ENCODE assay signal across 13 cellular contexts in the genomic region with DNA sequence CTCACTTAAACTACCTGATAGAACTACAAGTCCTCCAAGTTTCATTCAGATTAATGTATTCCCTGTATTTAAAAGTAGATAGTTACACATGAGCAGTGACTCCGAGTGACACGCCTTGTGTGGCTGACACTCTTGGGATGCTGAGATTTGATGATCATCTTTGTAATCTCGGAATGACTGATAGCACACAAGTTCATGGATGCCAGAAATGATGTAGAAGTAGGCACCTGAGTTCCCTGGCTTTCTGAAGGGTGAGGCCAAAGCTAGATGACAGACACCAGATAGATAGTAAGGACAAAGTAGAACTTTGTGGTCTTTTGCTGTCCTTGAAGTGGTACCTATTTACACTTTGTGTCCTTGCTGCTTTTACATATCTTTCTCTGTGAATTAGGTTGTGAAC.
DNase-seq lines count a peak whose midpoint lies in the region; ATAC-seq and TF ChIP-seq lines count a peak whose summit lies in the region.
"Had no signal": no experiment of that assay in that cellular context is flagged by ENCODE, and none has a peak within 500 bp of the region (broad histone marks: within the 10 kb centered on the region; RNA-seq: fewer than 3 reads in every experiment).

No MANE protein-coding gene starts in this region.

- intact Hi-C loops in activated CD4-positive, alpha-beta memory T cell treated with anti-CD3 and anti-CD28 coated beads for 36 hours (cut with micrococcal nuclease): loop anchor here (2.0 to 10.0 kb wide), 6 partner anchors 26 to 256 kb away; partner anchors contain the start of gene SIPA1L1
- intact Hi-C loops in stomach (cut with DNase I; ENCODE audit: low total_unique reads): no loop called here
- intact Hi-C loops in left cardiac atrium (cut with DNase I): no loop called here
- intact Hi-C loops in esophagus muscularis mucosa (cut with DNase I): no loop called here

- no peak overlapping the region for H3K4me3 Mint-ChIP-seq in activated CD8-positive, alpha-beta memory T cell treated with anti-CD3 and anti-CD28 coated beads, Interleukin-2, amount 10 ng/mL, durations not matched to agents 7 days and 5 days
- H3K4me3 Mint-ChIP-seq in activated CD4-positive, alpha-beta memory T cell treated with anti-CD3 and anti-CD28 coated beads for 36 hours: no peak overlapping the region

- CTCF ChIA-PET in activated CD8-positive, alpha-beta memory T cell treated with anti-CD3 and anti-CD28 coated beads, Interleukin-2, amount 10 ng/mL, durations not matched to agents 7 days and 5 days (lab: Charles Lee): interaction anchor here (1.1 to 2.1 kb wide), 2 partner anchors 74 to 260 kb away, joined by 3 to 6 read pairs; no protein-coding TSS in a partner anchor
- CTCF ChIA-PET in activated CD4-positive, alpha-beta memory T cell treated with anti-CD3 and anti-CD28 coated beads for 36 hours (lab: Charles Lee): interaction anchor here (0.6 to 1.1 kb wide), 2 partner anchors 73 to 143 kb away, joined by 3 to 6 read pairs; no protein-coding TSS in a partner anchor

- no peaks in the 10 kb centered on the region for H3K27me3 Mint-ChIP-seq in activated CD8-positive, alpha-beta memory T cell treated with anti-CD3 and anti-CD28 coated beads, Interleukin-2, amount 10 ng/mL, durations not matched to agents 7 days and 5 days
- H3K27me3 Mint-ChIP-seq in activated CD4-positive, alpha-beta memory T cell treated with anti-CD3 and anti-CD28 coated beads for 36 hours: no peaks in the 10 kb centered on the region

- H3K36me3 Mint-ChIP-seq in activated CD8-positive, alpha-beta memory T cell treated with anti-CD3 and anti-CD28 coated beads, Interleukin-2, amount 10 ng/mL, durations not matched to agents 7 days and 5 days: peaks cover 8% of the 10 kb centered on the region
- H3K36me3 Mint-ChIP-seq in activated CD4-positive, alpha-beta memory T cell treated with anti-CD3 and anti-CD28 coated beads for 36 hours: peaks cover 1% of the 10 kb centered on the region

- H3K4me1 ChIP-seq in stomach (peaks cover 0 to 43% (median 23%) of the 10 kb centered on the region in 4 donors), esophagus muscularis mucosa (peaks cover 0 to 20% (median 9%) of the 10 kb centered on the region in 4 donors)
- H3K4me1 ChIP-seq: A549 had no signal

- TF ChIP-seq POLR2A in stomach (IDR thresholded peaks at IDR 0.05) (no peak), esophagus muscularis mucosa (IDR thresholded peaks at IDR 0.05; ENCODE audit: low read depth) (no peak)

- DNase-seq in activated CD8-positive, alpha-beta memory T cell treated with anti-CD3 and anti-CD28 coated beads, Interleukin-2, amount 10 ng/mL, durations not matched to agents 7 days and 5 days: no peak
- DNase-seq in activated CD8-positive, alpha-beta memory T cell treated with anti-CD3 and anti-CD28 coated beads, Interleukin-2, amount 50 U/mL, for 48 hours: no peak
- DNase-seq in activated CD4-positive, alpha-beta memory T cell treated with anti-CD3 and anti-CD28 coated beads for 36 hours: peak; percentile 44
- DNase-seq in stomach (no peak), KG1 (lab: John Stamatoyannopoulos, UW) (no peak), left cardiac atrium (no peak), esophagus muscularis mucosa (ENCODE audit: extremely low spot score) (no peak)
- DNase-seq: dermis blood vessel endothelial cell; NK-92 treated with Interleukin-12 subunit alpha and Interleukin-12 subunit beta, amount 100 ng/mL, for 24 hours; right cardiac atrium; T-helper 9 cell had no signal

- peak overlapping the region; percentile 86 for H3K27ac Mint-ChIP-seq in activated CD8-positive, alpha-beta memory T cell treated with anti-CD3 and anti-CD28 coated beads, Interleukin-2, amount 10 ng/mL, durations not matched to agents 7 days and 5 days
- H3K27ac Mint-ChIP-seq in activated CD4-positive, alpha-beta memory T cell treated with anti-CD3 and anti-CD28 coated beads for 36 hours: peak overlapping the region; percentile 78

- WGBS in stomach, 5 donors: 71 to 94% (median 86%) methylated on average over 3 of the region's 3 CpGs
- 68% methylated on average over 3 of the region's 3 CpGs for WGBS in esophagus muscularis mucosa

- ATAC-seq in activated CD8-positive, alpha-beta memory T cell treated with anti-CD3 and anti-CD28 coated beads, Interleukin-2, amount 10 ng/mL, durations not matched to agents 7 days and 5 days: no peak
- ATAC-seq in HG02973 (IDR thresholded peaks at IDR 0.05; ENCODE audit: unreplicated experiment): peak; percentile 9
- ATAC-seq in left cardiac atrium: no peak
- ATAC-seq: A549 had no signal

- H3K27me3 ChIP-seq in stomach: no peaks in the 10 kb centered on the region
- no peaks in the 10 kb centered on the region for H3K27me3 ChIP-seq in esophagus muscularis mucosa

- H3K9me3 Mint-ChIP-seq in activated CD8-positive, alpha-beta memory T cell treated with anti-CD3 and anti-CD28 coated beads, Interleukin-2, amount 10 ng/mL, durations not matched to agents 7 days and 5 days (ENCODE audit: low read depth): no peaks in the 10 kb centered on the region
- no peaks in the 10 kb centered on the region for H3K9me3 Mint-ChIP-seq in activated CD4-positive, alpha-beta memory T cell treated with anti-CD3 and anti-CD28 coated beads for 36 hours

- no peaks in the 10 kb centered on the region for H3K36me3 ChIP-seq in stomach
- no peaks in the 10 kb centered on the region for H3K36me3 ChIP-seq in esophagus muscularis mucosa

- H3K9me3 ChIP-seq in stomach: no peaks in the 10 kb centered on the region
- H3K9me3 ChIP-seq in esophagus muscularis mucosa: no peaks in the 10 kb centered on the region
- H3K9me3 ChIP-seq: A549 had no signal

- H3K4me1 Mint-ChIP-seq in activated CD8-positive, alpha-beta memory T cell treated with anti-CD3 and anti-CD28 coated beads, Interleukin-2, amount 10 ng/mL, durations not matched to agents 7 days and 5 days: peaks cover 38% of the 10 kb centered on the region
- H3K4me1 Mint-ChIP-seq in activated CD4-positive, alpha-beta memory T cell treated with anti-CD3 and anti-CD28 coated beads for 36 hours (ENCODE audit: low read depth): peaks cover 47% of the 10 kb centered on the region

- POLR2A ChIA-PET in activated CD4-positive, alpha-beta memory T cell treated with anti-CD3 and anti-CD28 coated beads for 36 hours (lab: Charles Lee): interaction anchor here (0.8 to 2.0 kb wide), 4 partner anchors 64 to 280 kb away, joined by 3 to 6 read pairs (median 4); partner anchors contain the start of gene SIPA1L1

- TF ChIP-seq EP300 in stomach (IDR thresholded peaks at IDR 0.05): no peak
- no peak for TF ChIP-seq EP300 in esophagus muscularis mucosa (IDR thresholded peaks at IDR 0.05)

- TF ChIP-seq CTCF in stomach (IDR thresholded peaks at IDR 0.05) (no peak), esophagus muscularis mucosa (IDR thresholded peaks at IDR 0.05) (no peak)

- H3K27ac ChIP-seq in stomach (peak overlapping the region in 3 of 5 donors; percentile 10 to 76 (median 59)), esophagus muscularis mucosa (replicated peaks in 1 of 4) (no peak overlapping the region)
- H3K27ac ChIP-seq: A549 had no signal

- H3K4me3 ChIP-seq in stomach (no peak overlapping the region), esophagus muscularis mucosa (no peak overlapping the region)
- H3K4me3 ChIP-seq: A549 had no signal

Comparison
In these comparisons a context has a peak if more than half of its experiments do, and no peak if none do; other contexts are left out.
1. H3K27ac ChIP-seq: peak in stomach (3 of 5); none in esophagus muscularis mucosa (0 of 4).